Comparison of ENCODE assay signal across 8 cellular contexts in genomic region chr7:152463714-152464311, GRCh38.
DNase-seq lines count a peak whose midpoint lies in the region; ATAC-seq and TF ChIP-seq lines count a peak whose summit lies in the region.

No MANE protein-coding gene starts in this region.

- H3K4me3 Mint-ChIP-seq in central memory CD8-positive, alpha-beta T cell, result peak overlapping the region; percentile 88

- no peak for TF ChIP-seq CTCF in AG09319 (IDR thresholded peaks at IDR 0.05; ENCODE audit: low read depth, low read length)

- H3K36me3 Mint-ChIP-seq in central memory CD8-positive, alpha-beta T cell (ENCODE audit: insufficient read depth), result peaks cover 11% of the 10 kb centered on the region

- no peaks in the 10 kb centered on the region for H3K27me3 Mint-ChIP-seq in central memory CD8-positive, alpha-beta T cell

- peak overlapping the region; percentile 22 for H3K27ac Mint-ChIP-seq in central memory CD8-positive, alpha-beta T cell (ENCODE audit: low read depth)

- peak; percentile 99 for DNase-seq in AG09319 (ENCODE audit: extremely low read depth, low read depth)
- peak; percentile 100 for DNase-seq in NCI-H345 (lab: John Stamatoyannopoulos, UW)
- DNase-seq in activated CD4-positive, CD25-positive, alpha-beta regulatory T cell treated with anti-CD3 and anti-CD28 coated beads, Interleukin-2, amount 50 U/mL, for 16 hours (ENCODE audit: low read depth, low spot score), result peak; percentile 100
- DNase-seq in central memory CD8-positive, alpha-beta T cell (ENCODE audit: low spot score in 2 of 2), result peak; percentile 99 to 100
- peak; percentile 100 for DNase-seq in islet precursor cell
- peak; percentile 100 for DNase-seq in stimulated activated CD4-positive, alpha-beta T cell treated with anti-CD3 and anti-CD28 coated beads, Interleukin-12 subunit alpha, Interleukin-12 subunit beta, amount 100 ng/mL, for 4 hours

- H3K9me3 Mint-ChIP-seq in central memory CD8-positive, alpha-beta T cell, result no peaks in the 10 kb centered on the region

- ATAC-seq in GM19025 (IDR thresholded peaks at IDR 0.05; ENCODE audit: low read depth, unreplicated experiment) (peak; percentile 88), HG03280 (IDR thresholded peaks at IDR 0.05; ENCODE audit: unreplicated experiment) (peak; percentile 91)
- peak; percentile 91 for ATAC-seq in central memory CD8-positive, alpha-beta T cell (replicated peaks; ENCODE audit: extremely low read depth, poor library complexity, severe bottlenecking)

- H3K4me1 Mint-ChIP-seq in central memory CD8-positive, alpha-beta T cell, result no peaks in the 10 kb centered on the region

Comparison
In these comparisons a context has a peak if more than half of its experiments do, and no peak if none do; other contexts are left out.
1. Peak in every context shown above with its lines: DNase-seq and ATAC-seq.